ENCODE assay signal across 15 cellular contexts in the genomic region with DNA sequence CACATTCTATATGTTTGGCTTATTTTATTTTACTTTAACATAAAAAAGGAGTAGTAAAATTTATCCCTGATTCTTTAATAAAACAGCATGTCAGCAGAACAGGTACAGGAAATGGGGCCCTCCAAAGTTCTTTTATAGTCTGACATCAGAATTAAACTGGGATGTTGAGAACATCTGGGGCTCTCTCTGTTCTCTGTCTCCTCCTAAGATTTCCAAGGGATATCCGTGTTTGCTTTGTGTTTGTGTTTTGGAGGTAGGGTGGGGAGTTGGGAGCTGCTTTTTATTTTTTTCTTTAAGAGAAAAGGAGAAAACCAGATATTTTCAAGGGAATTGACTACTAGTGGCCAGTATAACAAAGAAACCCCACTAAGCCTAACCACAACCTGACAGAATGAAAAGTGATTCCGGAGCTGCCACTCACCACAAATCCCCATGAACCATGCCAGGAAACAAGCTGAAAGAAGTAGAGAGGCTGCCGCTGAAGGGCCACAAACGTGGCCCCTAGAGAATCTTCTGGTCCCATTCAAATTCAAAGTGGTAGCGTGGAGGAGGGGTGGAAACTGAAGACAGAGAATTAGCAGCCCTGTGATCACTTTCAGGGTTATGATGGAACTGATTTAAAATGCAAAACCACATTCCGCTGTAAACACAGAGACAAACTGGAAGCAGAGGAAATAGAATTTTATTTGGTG.
DNase-seq lines count a peak whose midpoint lies in the region; ATAC-seq and TF ChIP-seq lines count a peak whose summit lies in the region.
"Had no signal": no experiment of that assay in that cellular context is flagged by ENCODE, and none has a peak within 500 bp of the region (broad histone marks: within the 10 kb centered on the region; RNA-seq: fewer than 3 reads in every experiment).

No MANE protein-coding gene starts in this region.

- peaks cover 37% of the 10 kb centered on the region for H3K4me1 ChIP-seq in HAP-1
- peaks cover 0 to 8% (median 0%) of the 10 kb centered on the region in 4 donors for H3K4me1 ChIP-seq in right lobe of liver
- H3K4me1 ChIP-seq: uterus had no signal

- ATAC-seq in GM18502 (IDR thresholded peaks at IDR 0.05; ENCODE audit: poor library complexity, unreplicated experiment) (peak; percentile 71), WTC11 (peak; percentile 60), right lobe of liver (no peak), HG02870 (IDR thresholded peaks at IDR 0.05; ENCODE audit: unreplicated experiment) (no peak)
- ATAC-seq: mucosa of descending colon had no signal

- CTCF ChIA-PET in WTC11 (lab: Charles Lee): interaction anchor here (2.9 kb wide), 1 partner anchor 16 kb away, joined by 15 read pairs; no protein-coding TSS in a partner anchor

- H3K27ac ChIP-seq in right lobe of liver: peak overlapping the region in 2 of 3 donors; percentile 36 to 40
- H3K27ac ChIP-seq: uterus had no signal

- peaks cover 15% of the 10 kb centered on the region for H3K9me3 Mint-ChIP-seq in WTC11
- H3K9me3 Mint-ChIP-seq: activated T-cell treated with anti-CD3 and anti-CD28 coated beads, Interleukin-2, amount 50 U/mL, for 24 hours had no signal

- H3K36me3 Mint-ChIP-seq in WTC11: peaks cover 10% of the 10 kb centered on the region

- 45% methylated on average over 6 of the region's 6 CpGs for WGBS in right lobe of liver (ENCODE audit: insufficient coverage, low coverage, low lambda C conversion rate, missing lambda C conversion rate)

- DNase-seq in HAP-1 (ENCODE audit: low spot score in 2 of 2) (peak; percentile 79 to 89), WTC11 (ENCODE audit: low spot score) (peak; percentile 30), right lobe of liver (no peak), NCI-H524 (lab: John Stamatoyannopoulos, UW) (no peak), COR-L47 (lab: John Stamatoyannopoulos, UW) (no peak), posterior cingulate gyrus (no peak)
- DNase-seq: activated T-cell treated with anti-CD3 and anti-CD28 coated beads, Interleukin-2, amount 50 U/mL, for 24 hours; head of caudate nucleus; mucosa of descending colon; NCI-H69; SIG-M5; small intestine; uterus had no signal

- in situ Hi-C loops in HAP-1 (cut with MboI; ENCODE audit: low sequenced_read_pairs): no loop called here

- H3K36me3 ChIP-seq in HAP-1 (replicated peaks): no peaks in the 10 kb centered on the region
- H3K36me3 ChIP-seq in right lobe of liver: no peaks in the 10 kb centered on the region
- H3K36me3 ChIP-seq: uterus had no signal

- peaks cover 62% of the 10 kb centered on the region for H3K4me1 Mint-ChIP-seq in WTC11

- H3K4me3 ChIP-seq in HAP-1: no peak overlapping the region
- H3K4me3 ChIP-seq in right lobe of liver: no peak overlapping the region
- H3K4me3 ChIP-seq: mucosa of descending colon, uterus had no signal

- TF ChIP-seq POLR2A in right lobe of liver (IDR thresholded peaks at IDR 0.05): no peak

- no peaks in the 10 kb centered on the region for H3K27me3 ChIP-seq in HAP-1 (ENCODE audit: low read depth)
- H3K27me3 ChIP-seq in right lobe of liver: no peaks in the 10 kb centered on the region
- H3K27me3 ChIP-seq: uterus had no signal

- H3K9me3 ChIP-seq in HAP-1: no peaks in the 10 kb centered on the region
- H3K9me3 ChIP-seq in right lobe of liver: no peaks in the 10 kb centered on the region
- H3K9me3 ChIP-seq: mucosa of descending colon, uterus had no signal

- peak overlapping the region; percentile 32 for H3K4me3 Mint-ChIP-seq in WTC11
- H3K4me3 Mint-ChIP-seq: activated T-cell treated with anti-CD3 and anti-CD28 coated beads, Interleukin-2, amount 50 U/mL, for 24 hours had no signal

- peak overlapping the region; percentile 93 for H3K27ac Mint-ChIP-seq in WTC11
- H3K27ac Mint-ChIP-seq: activated T-cell treated with anti-CD3 and anti-CD28 coated beads, Interleukin-2, amount 50 U/mL, for 24 hours had no signal

- intact Hi-C loops in right lobe of liver (cut with DNase I) (no loop called here), posterior cingulate gyrus (cut with DNase I) (no loop called here)

- no peaks in the 10 kb centered on the region; the same call in 1 of the 2 replicates for H3K27me3 Mint-ChIP-seq in WTC11 (ENCODE audit: low read depth)
- H3K27me3 Mint-ChIP-seq: activated T-cell treated with anti-CD3 and anti-CD28 coated beads, Interleukin-2, amount 50 U/mL, for 24 hours had no signal

- TF ChIP-seq CTCF in WTC11 (IDR thresholded peaks at IDR 0.05) (no peak), right lobe of liver (IDR thresholded peaks at IDR 0.05) (no peak)

- POLR2A ChIA-PET in WTC11 (lab: Charles Lee): no interaction called here

TF ChIP-seq in WTC11, 78 proteins besides CTCF, POLR2A, EP300 and RAD21 (continues in another document):
- TF ChIP-seq SMAD3 (CRISPR knock-in tag; IDR thresholded peaks at IDR 0.05; ENCODE audit: borderline replicate concordance): no peak
- no peak for TF ChIP-seq GABPB1 (CRISPR knock-in tag; IDR thresholded peaks at IDR 0.05)
- TF ChIP-seq NR1H2 (CRISPR knock-in tag; IDR thresholded peaks at IDR 0.05): no peak
- no peak for TF ChIP-seq ZNF396 (CRISPR knock-in tag; IDR thresholded peaks at IDR 0.05; ENCODE audit: borderline replicate concordance)
- no peak for TF ChIP-seq ZNF416 (CRISPR knock-in tag; IDR thresholded peaks at IDR 0.05)
- no peak for TF ChIP-seq PRRX2 (CRISPR knock-in tag; IDR thresholded peaks at IDR 0.05)
- TF ChIP-seq, protein P1, sequence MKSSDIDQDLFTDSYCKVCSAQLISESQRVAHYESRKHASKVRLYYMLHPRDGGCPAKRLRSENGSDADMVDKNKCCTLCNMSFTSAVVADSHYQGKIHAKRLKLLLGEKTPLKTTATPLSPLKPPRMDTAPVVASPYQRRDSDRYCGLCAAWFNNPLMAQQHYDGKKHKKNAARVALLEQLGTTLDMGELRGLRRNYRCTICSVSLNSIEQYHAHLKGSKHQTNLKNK (CRISPR knock-in tag; IDR thresholded peaks at IDR 0.05): no peak
- no peak for TF ChIP-seq ZNF219 (CRISPR knock-in tag; IDR thresholded peaks at IDR 0.05; ENCODE audit: borderline replicate concordance)
- TF ChIP-seq FOXJ3 (CRISPR knock-in tag; IDR thresholded peaks at IDR 0.05; ENCODE audit: borderline replicate concordance): no peak
- TF ChIP-seq JAZF1 (CRISPR knock-in tag; IDR thresholded peaks at IDR 0.05): no peak
- TF ChIP-seq ZNF317 (CRISPR knock-in tag; IDR thresholded peaks at IDR 0.05; ENCODE audit: borderline replicate concordance, low read depth): peak; percentile 76; the same call in 1 of the 2 replicates
- TF ChIP-seq, protein P2, sequence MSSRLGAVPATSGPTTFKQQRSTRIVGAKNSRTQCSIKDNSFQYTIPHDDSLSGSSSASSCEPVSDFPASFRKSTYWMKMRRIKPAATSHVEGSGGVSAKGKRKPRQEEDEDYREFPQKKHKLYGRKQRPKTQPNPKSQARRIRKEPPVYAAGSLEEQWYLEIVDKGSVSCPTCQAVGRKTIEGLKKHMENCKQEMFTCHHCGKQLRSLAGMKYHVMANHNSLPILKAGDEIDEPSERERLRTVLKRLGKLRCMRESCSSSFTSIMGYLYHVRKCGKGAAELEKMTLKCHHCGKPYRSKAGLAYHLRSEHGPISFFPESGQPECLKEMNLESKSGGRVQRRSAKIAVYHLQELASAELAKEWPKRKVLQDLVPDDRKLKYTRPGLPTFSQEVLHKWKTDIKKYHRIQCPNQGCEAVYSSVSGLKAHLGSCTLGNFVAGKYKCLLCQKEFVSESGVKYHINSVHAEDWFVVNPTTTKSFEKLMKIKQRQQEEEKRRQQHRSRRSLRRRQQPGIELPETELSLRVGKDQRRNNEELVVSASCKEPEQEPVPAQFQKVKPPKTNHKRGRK (CRISPR knock-in tag; IDR thresholded peaks at IDR 0.05; ENCODE audit: borderline replicate concordance): no peak
- TF ChIP-seq, protein P3, sequence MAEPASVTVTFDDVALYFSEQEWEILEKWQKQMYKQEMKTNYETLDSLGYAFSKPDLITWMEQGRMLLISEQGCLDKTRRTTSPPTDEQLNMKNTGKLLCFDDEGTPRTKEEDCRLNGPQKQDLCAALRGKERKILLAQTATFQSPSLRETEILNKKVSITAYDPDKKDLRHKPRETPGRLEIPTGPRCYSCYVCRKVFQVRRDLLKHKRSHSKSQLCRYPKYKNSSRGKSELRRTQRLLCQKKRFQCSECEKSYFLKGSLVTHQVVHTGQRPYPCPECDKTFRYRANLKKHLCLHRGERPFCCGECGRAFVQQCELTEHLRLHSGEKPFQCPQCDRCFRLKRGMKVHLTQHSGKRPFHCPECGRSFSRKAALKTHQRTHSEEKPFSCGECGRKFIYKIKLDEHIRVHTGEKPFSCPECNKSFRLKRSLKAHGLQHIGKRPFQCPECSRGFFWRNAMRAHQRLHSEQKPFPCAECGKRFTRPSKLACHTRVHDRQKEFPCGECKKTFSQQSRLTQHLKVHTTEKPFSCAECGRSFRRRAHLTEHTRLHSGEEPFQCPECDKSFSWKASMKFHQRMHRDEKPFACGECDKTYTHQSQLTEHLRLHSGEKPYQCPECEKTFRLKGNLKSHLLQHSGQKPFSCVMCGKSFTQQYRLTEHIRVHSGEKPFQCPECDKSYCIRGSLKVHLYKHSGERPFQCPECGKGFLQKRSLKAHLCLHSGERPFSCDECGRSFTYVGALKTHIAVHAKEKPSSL (CRISPR knock-in tag; conservative IDR thresholded peaks at IDR 0.05): no peak
- TF ChIP-seq, protein P4, sequence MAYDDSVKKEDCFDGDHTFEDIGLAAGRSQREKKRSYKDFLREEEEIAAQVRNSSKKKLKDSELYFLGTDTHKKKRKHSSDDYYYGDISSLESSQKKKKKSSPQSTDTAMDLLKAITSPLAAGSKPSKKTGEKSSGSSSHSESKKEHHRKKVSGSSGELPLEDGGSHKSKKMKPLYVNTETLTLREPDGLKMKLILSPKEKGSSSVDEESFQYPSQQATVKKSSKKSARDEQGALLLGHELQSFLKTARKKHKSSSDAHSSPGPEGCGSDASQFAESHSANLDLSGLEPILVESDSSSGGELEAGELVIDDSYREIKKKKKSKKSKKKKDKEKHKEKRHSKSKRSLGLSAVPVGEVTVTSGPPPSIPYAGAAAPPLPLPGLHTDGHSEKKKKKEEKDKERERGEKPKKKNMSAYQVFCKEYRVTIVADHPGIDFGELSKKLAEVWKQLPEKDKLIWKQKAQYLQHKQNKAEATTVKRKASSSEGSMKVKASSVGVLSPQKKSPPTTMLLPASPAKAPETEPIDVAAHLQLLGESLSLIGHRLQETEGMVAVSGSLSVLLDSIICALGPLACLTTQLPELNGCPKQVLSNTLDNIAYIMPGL (CRISPR knock-in tag; IDR thresholded peaks at IDR 0.05): no peak
- no peak for TF ChIP-seq NR3C1 (CRISPR knock-in tag; conservative IDR thresholded peaks at IDR 0.05; ENCODE audit: low read depth)
- no peak for TF ChIP-seq ZNF423 (CRISPR knock-in tag; IDR thresholded peaks at IDR 0.05)
- no peak for TF ChIP-seq NFYB (CRISPR knock-in tag; conservative IDR thresholded peaks at IDR 0.05; ENCODE audit: low read depth)

Comparison
In these comparisons a context has a peak if more than half of its experiments do, and no peak if none do; other contexts are left out.
1. ATAC-seq: peak in GM18502 (single experiment) and WTC11 (single experiment); none in right lobe of liver (0 of 4) and HG02870 (single experiment).
2. DNase-seq: peak in HAP-1 (2 of 2) and WTC11 (single experiment); none in right lobe of liver (0 of 3), NCI-H524 (0 of 2), COR-L47 (single experiment) and posterior cingulate gyrus (0 of 10).